21 cellular contexts compared by ENCODE assay signal in genomic region chr1:223540485-223541106, GRCh38.
"Had no signal": no experiment of that assay in that cellular context is flagged by ENCODE, and none has a peak within 500 bp of the region (broad histone marks: within the 10 kb centered on the region; RNA-seq: fewer than 3 reads in every experiment).

No MANE protein-coding gene starts in this region.

- H3K9me3 ChIP-seq: MG63, SK-N-SH had no signal

- H3K4me3 ChIP-seq: MG63 had no signal

- DNase-seq: IMR-90, Karpas-422, KG1, MG63, NCI-H1092, NCI-H1105 treated with DMSO at 0.1 percent for 48 hours, NCI-H1417 treated with DMSO at 0.1 percent for 48 hours, NCI-H187, NCI-H2029, NCI-H2081 treated with DMSO at 0.1 percent for 48 hours, NCI-H2227 treated with DMSO at 0.1 percent for 48 hours, NCI-H524, NCI-H526 treated with DMSO at 0.1 percent for 48 hours, NCI-H748 treated with DMSO at 0.1 percent for 48 hours, PC-3, SHP77, SK-N-SH, SW 1271 had no signal

- H3K36me3 ChIP-seq: MG63 had no signal

- H3K4me2 ChIP-seq: SK-N-SH had no signal

- ATAC-seq: HepG2, Panc1, PC-3 had no signal

- H3K27me3 ChIP-seq: MG63 had no signal

- H3K27ac ChIP-seq: RWPE1 had no signal

- H3K9ac ChIP-seq: SK-N-SH had no signal
